Comparison of ENCODE assay signal across 1 cellular context in genomic region chr1:228902781-228903572, GRCh38.
TF ChIP-seq lines count a peak whose summit lies in the region.

No MANE protein-coding gene starts in this region.

TF ChIP-seq in HepG2, 621 proteins besides CTCF, POLR2A, EP300 and RAD21 (continued from another document and continues in another):
- TF ChIP-seq ZNF18 (CRISPR knock-in tag; IDR thresholded peaks at IDR 0.05; ENCODE audit: insufficient replicate concordance) = no peak
- no peak for TF ChIP-seq ZNF318 (CRISPR knock-in tag; IDR thresholded peaks at IDR 0.05)
- TF ChIP-seq ZGPAT (CRISPR knock-in tag; IDR thresholded peaks at IDR 0.05) = peak; percentile 77
- no peak for TF ChIP-seq PRMT3 (CRISPR knock-in tag; IDR thresholded peaks at IDR 0.05; ENCODE audit: borderline replicate concordance, low read depth)
- no peak for TF ChIP-seq ZHX2 (IDR thresholded peaks at IDR 0.05; ENCODE audit: low read depth)
- TF ChIP-seq ZHX2 (CRISPR knock-in tag; IDR thresholded peaks at IDR 0.05; ENCODE audit: borderline replicate concordance) = no peak
- TF ChIP-seq PPARG (CRISPR knock-in tag; conservative IDR thresholded peaks at IDR 0.05) = no peak
- TF ChIP-seq ARID3A (IDR thresholded peaks at IDR 0.05; ENCODE audit: low read depth, low read length) = 0 out of 2 replicates have a peak, but pooled peaks have one; percentile 43
- TF ChIP-seq ZFX (CRISPR knock-in tag; IDR thresholded peaks at IDR 0.05; ENCODE audit: low read depth) = no peak
- TF ChIP-seq POLR2G (IDR thresholded peaks at IDR 0.05; ENCODE audit: low read depth, low read length) = no peak
- TF ChIP-seq CREM (IDR thresholded peaks at IDR 0.05) = peak; percentile 32; the same call in 1 of the 2 replicates
- no peak for TF ChIP-seq CREM (CRISPR knock-in tag; IDR thresholded peaks at IDR 0.05)
- peak; percentile 18; the same call in 1 of the 2 replicates for TF ChIP-seq ZMYM2 (CRISPR knock-in tag; IDR thresholded peaks at IDR 0.05)
- TF ChIP-seq ZSCAN20 (CRISPR knock-in tag; IDR thresholded peaks at IDR 0.05; ENCODE audit: borderline replicate concordance) = no peak
- no peak for TF ChIP-seq ADNP (CRISPR knock-in tag; IDR thresholded peaks at IDR 0.05)
- no peak for TF ChIP-seq ZBTB25 (CRISPR knock-in tag; IDR thresholded peaks at IDR 0.05)
- no peak for TF ChIP-seq PLSCR1 (CRISPR knock-in tag; IDR thresholded peaks at IDR 0.05; ENCODE audit: borderline replicate concordance)
- peak; percentile 90 for TF ChIP-seq FOSL2 (CRISPR knock-in tag; IDR thresholded peaks at IDR 0.05)
- no peak for TF ChIP-seq MBD4 (IDR thresholded peaks at IDR 0.05; ENCODE audit: borderline replicate concordance, low read length)
- no peak for TF ChIP-seq ZFYVE20 (CRISPR knock-in tag; IDR thresholded peaks at IDR 0.05; ENCODE audit: borderline replicate concordance, low read depth)
- TF ChIP-seq ZMYM4 (CRISPR knock-in tag; IDR thresholded peaks at IDR 0.05) = no peak
- no peak for TF ChIP-seq ZBTB7A (CRISPR knock-in tag; IDR thresholded peaks at IDR 0.05)
- no peak for TF ChIP-seq SP140L (CRISPR knock-in tag; IDR thresholded peaks at IDR 0.05; ENCODE audit: borderline replicate concordance)
- 0 out of 2 replicates have a peak, but pooled peaks have one; percentile 25 for TF ChIP-seq ZNF607 (CRISPR knock-in tag; IDR thresholded peaks at IDR 0.05; ENCODE audit: borderline replicate concordance)
- TF ChIP-seq ZNF230 (CRISPR knock-in tag; IDR thresholded peaks at IDR 0.05) = no peak
- peak; percentile 72; the same call in 1 of the 2 replicates for TF ChIP-seq HOMEZ (CRISPR knock-in tag; IDR thresholded peaks at IDR 0.05; ENCODE audit: low read depth)
- no peak for TF ChIP-seq BCL3 (CRISPR knock-in tag; IDR thresholded peaks at IDR 0.05)
